Comparison of ENCODE assay signal across 1 cellular context in the genomic region with DNA sequence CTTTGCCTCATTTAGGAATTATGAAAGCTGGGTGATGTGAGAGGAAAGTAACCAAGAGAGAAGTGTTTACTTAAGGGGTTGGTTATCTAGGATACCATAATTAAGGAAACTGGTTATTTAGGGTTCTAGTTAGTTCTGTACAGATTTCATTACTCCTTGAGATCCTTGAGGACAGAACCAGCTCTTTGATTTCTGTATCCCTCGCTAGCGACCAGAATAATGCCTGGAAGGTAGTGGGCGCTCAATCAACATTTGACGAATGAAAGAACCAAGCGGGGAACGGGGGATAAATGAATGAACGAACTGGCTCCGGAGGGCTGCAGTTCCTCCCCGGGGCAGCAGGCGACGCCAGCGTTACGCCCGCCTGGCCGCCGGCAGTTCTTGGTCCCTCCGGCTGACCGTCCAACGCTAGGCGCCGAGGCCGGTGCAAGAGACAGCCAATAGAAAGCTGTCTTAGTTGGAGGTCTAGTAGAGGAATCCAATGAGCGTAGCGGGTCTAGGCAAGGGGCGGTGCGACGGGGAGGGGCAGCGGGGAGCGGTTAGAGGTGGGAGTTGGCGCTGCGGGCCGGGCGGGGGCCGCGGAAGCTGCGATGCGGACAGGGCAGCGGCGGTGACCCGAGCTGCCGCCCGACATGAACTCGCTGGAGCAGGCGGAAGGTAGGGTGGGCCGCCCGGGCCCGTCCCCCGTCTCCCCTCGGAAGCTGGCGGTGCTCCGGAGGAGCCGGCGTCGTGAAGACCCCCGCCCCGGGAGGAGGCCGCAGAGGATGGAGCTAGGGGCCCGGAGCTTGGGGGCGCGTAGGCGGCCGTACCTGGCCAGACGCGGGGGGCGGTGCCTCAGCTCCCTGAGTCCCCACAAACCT.
TF ChIP-seq lines count a peak whose summit lies in the region.

Gene CNEP1R1, plus strand, starts transcription at position 542 of the 860 bp plus-strand sequence. Its CDS starts 91 bp downstream, at position 633.

TF ChIP-seq in HepG2, 621 proteins besides CTCF, POLR2A, EP300 and RAD21 (continued from another document):
- TF ChIP-seq PAXIP1 (CRISPR knock-in tag; conservative IDR thresholded peaks at IDR 0.05) (peak; percentile 65), IKZF5 (CRISPR knock-in tag; IDR thresholded peaks at IDR 0.05) (peak; percentile 96), GPN1 (CRISPR knock-in tag; IDR thresholded peaks at IDR 0.05; ENCODE audit: borderline replicate concordance) (no peak; the same call in 1 of the 2 replicates), ZNF572 (CRISPR knock-in tag; IDR thresholded peaks at IDR 0.05) (peak; percentile 71), ZNF512 (CRISPR knock-in tag; IDR thresholded peaks at IDR 0.05) (no peak), ZNF160 (CRISPR knock-in tag; IDR thresholded peaks at IDR 0.05) (peak; percentile 86), ZBTB34 (CRISPR knock-in tag; IDR thresholded peaks at IDR 0.05) (0 out of 2 replicates have a peak, but pooled peaks have one; percentile 18), ZMYM2 (CRISPR knock-in tag; IDR thresholded peaks at IDR 0.05) (no peak; the same call in 1 of the 2 replicates), BCL6 (CRISPR knock-in tag; IDR thresholded peaks at IDR 0.05) (peak; percentile 58; the same call in 1 of the 2 replicates)
- TF ChIP-seq, protein P1, sequence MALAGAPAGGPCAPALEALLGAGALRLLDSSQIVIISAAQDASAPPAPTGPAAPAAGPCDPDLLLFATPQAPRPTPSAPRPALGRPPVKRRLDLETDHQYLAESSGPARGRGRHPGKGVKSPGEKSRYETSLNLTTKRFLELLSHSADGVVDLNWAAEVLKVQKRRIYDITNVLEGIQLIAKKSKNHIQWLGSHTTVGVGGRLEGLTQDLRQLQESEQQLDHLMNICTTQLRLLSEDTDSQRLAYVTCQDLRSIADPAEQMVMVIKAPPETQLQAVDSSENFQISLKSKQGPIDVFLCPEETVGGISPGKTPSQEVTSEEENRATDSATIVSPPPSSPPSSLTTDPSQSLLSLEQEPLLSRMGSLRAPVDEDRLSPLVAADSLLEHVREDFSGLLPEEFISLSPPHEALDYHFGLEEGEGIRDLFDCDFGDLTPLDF (CRISPR knock-in tag; IDR thresholded peaks at IDR 0.05): peak; percentile 86
- TF ChIP-seq, protein P2, sequence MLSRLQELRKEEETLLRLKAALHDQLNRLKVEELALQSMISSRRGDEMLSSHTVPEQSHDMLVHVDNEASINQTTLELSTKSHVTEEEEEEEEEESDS (CRISPR knock-in tag; IDR thresholded peaks at IDR 0.05; ENCODE audit: borderline replicate concordance): no peak
- TF ChIP-seq, protein P3, sequence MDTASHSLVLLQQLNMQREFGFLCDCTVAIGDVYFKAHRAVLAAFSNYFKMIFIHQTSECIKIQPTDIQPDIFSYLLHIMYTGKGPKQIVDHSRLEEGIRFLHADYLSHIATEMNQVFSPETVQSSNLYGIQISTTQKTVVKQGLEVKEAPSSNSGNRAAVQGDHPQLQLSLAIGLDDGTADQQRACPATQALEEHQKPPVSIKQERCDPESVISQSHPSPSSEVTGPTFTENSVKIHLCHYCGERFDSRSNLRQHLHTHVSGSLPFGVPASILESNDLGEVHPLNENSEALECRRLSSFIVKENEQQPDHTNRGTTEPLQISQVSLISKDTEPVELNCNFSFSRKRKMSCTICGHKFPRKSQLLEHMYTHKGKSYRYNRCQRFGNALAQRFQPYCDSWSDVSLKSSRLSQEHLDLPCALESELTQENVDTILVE (CRISPR knock-in tag; IDR thresholded peaks at IDR 0.05): peak; percentile 87; the same call in 1 of the 2 replicates
